In genomic region chr17:60086822-60087591, GRCh38 we compare ENCODE assay signal across 12 cellular contexts. TPM values are rescaled to one million over a fixed set of nuclear protein-coding genes. Genes with fewer than 3 reads are reported as not detected.
DNase-seq lines count a peak whose midpoint lies in the region; ATAC-seq, FAIRE-seq and TF ChIP-seq lines count a peak whose summit lies in the region.
"Had no signal": no experiment of that assay in that cellular context is flagged by ENCODE, and none has a peak within 500 bp of the region (broad histone marks: within the 10 kb centered on the region; RNA-seq: fewer than 3 reads in every experiment).

No MANE protein-coding gene starts in this region.

- TF ChIP-seq POLR2A in H1 (IDR thresholded peaks at IDR 0.05; ENCODE audit: control extremely low read depth in 1 of 2, low read depth in 2 of 2, low read length in 2 of 2) = no peak
- TF ChIP-seq POLR2A in gastroesophageal sphincter (IDR thresholded peaks at IDR 0.05) = no peak

- H3K36me3 Mint-ChIP-seq in nephron progenitor cell (ENCODE audit: low read depth) = no peaks in the 10 kb centered on the region
- H3K36me3 Mint-ChIP-seq in activated CD8-positive, alpha-beta T cell treated with anti-CD3 and anti-CD28 coated beads, Interleukin-2, amount 10 ng/mL, durations not matched to agents 7 days and 5 days (ENCODE audit: low read depth) = no peaks in the 10 kb centered on the region

- H4K5ac ChIP-seq in H1 (ENCODE audit: insufficient read length, low read depth, low read length) = no peak overlapping the region

- H2BK120ac ChIP-seq in H1 (replicated peaks; ENCODE audit: low read depth, low read length) = no peak overlapping the region

- H3K14ac ChIP-seq in H1 (ENCODE audit: insufficient read length) = no peak overlapping the region

- H3K23me2 ChIP-seq in H1 (ENCODE audit: low read depth, low read length) = no peaks in the 10 kb centered on the region; the same call in 1 of the 2 replicates

- no peak for TF ChIP-seq RAD21 in H1 (IDR thresholded peaks at IDR 0.05 in 1 of 2, conservative IDR thresholded peaks at IDR 0.05 in 1 of 2; ENCODE audit: low read depth in 2 of 2, low read length in 2 of 2)

- H3K27ac Mint-ChIP-seq in nephron progenitor cell = peak overlapping the region; percentile 21
- H3K27ac Mint-ChIP-seq in activated CD8-positive, alpha-beta T cell treated with anti-CD3 and anti-CD28 coated beads, Interleukin-2, amount 10 ng/mL, durations not matched to agents 7 days and 5 days = no peak overlapping the region

- peaks cover under 1% of the 10 kb centered on the region for H3K9me3 Mint-ChIP-seq in nephron progenitor cell
- no peaks in the 10 kb centered on the region for H3K9me3 Mint-ChIP-seq in activated CD8-positive, alpha-beta T cell treated with anti-CD3 and anti-CD28 coated beads, Interleukin-2, amount 10 ng/mL, durations not matched to agents 7 days and 5 days (ENCODE audit: insufficient read depth)

- H2BK15ac ChIP-seq in H1 (ENCODE audit: low read length) = no peak overlapping the region

- no peak overlapping the region for H3K23ac ChIP-seq in H1 (ENCODE audit: insufficient read length)

- no peak overlapping the region for H3K18ac ChIP-seq in H1 (ENCODE audit: extremely low read depth, low read length)

- no peaks in the 10 kb centered on the region for H3K27me3 Mint-ChIP-seq in nephron progenitor cell (ENCODE audit: low read depth, poor library complexity)
- peaks cover 21% of the 10 kb centered on the region for H3K27me3 Mint-ChIP-seq in activated CD8-positive, alpha-beta T cell treated with anti-CD3 and anti-CD28 coated beads, Interleukin-2, amount 10 ng/mL, durations not matched to agents 7 days and 5 days (ENCODE audit: low read depth)

- peak overlapping the region; percentile 2 for H3K4me3 Mint-ChIP-seq in nephron progenitor cell
- no peak overlapping the region for H3K4me3 Mint-ChIP-seq in activated CD8-positive, alpha-beta T cell treated with anti-CD3 and anti-CD28 coated beads, Interleukin-2, amount 10 ng/mL, durations not matched to agents 7 days and 5 days

- no peak for FAIRE-seq in H1 (lab: Jason Lieb, UNC)

- no peaks in the 10 kb centered on the region for H3K79me1 ChIP-seq in H1 (ENCODE audit: low read depth, low read length)

- DNase-seq in ELR (ENCODE audit: low read depth) (peak; percentile 76), NCI-H524 (lab: John Stamatoyannopoulos, UW) (peak; percentile 98 to 99), H1 (ENCODE audit: low read depth in 1 of 2, low spot score in 2 of 2) (peak in 1 of 2 experiments; percentile 1), nephron progenitor cell (no peak)
- no peak for DNase-seq in stimulated activated naive CD4-positive, alpha-beta T cell (lab: John Stamatoyannopoulos, UW)
- no peak for DNase-seq in activated CD8-positive, alpha-beta T cell treated with anti-CD3 and anti-CD28 coated beads, Interleukin-2, amount 10 ng/mL, durations not matched to agents 7 days and 5 days
- DNase-seq: activated CD8-positive, alpha-beta memory T cell treated with anti-CD3 and anti-CD28 coated beads for 24 hours; body of pancreas; hypothalamus; ovary had no signal

- H3K27ac ChIP-seq in H1 (ENCODE audit: low read depth, low read length) (no peak overlapping the region), gastroesophageal sphincter (no peak overlapping the region)
- H3K27ac ChIP-seq: body of pancreas, ovary had no signal

- no peak overlapping the region for H2AK5ac ChIP-seq in H1 (ENCODE audit: low read depth, low read length)

- H3K4me1 ChIP-seq in H1 (replicated peaks in 1 of 4; ENCODE audit: control insufficient read depth in 3 of 4, insufficient read depth in 4 of 4, low read length in 3 of 4) (peaks cover 0 to 4% (median 2%) of the 10 kb centered on the region in 4 experiments; a peak in 4 of 7 replicates), gastroesophageal sphincter (no peaks in the 10 kb centered on the region)

- peak overlapping the region in 1 of 2 experiments; percentile 15; a peak in 1 of 4 replicates for H3K4me2 ChIP-seq in H1 (ENCODE audit: insufficient read depth in 1 of 2, low read depth in 2 of 2, low read length in 2 of 2)

- no peak overlapping the region for H3K56ac ChIP-seq in H1 (replicated peaks; ENCODE audit: insufficient read length, low read depth, low read length)

- no peak overlapping the region for H3K4me3 ChIP-seq in H1 (ENCODE audit: extremely low read depth in 1 of 4, insufficient read depth in 2 of 4, low read depth in 3 of 4, low read length in 4 of 4)
- H3K4me3 ChIP-seq in gastroesophageal sphincter = no peak overlapping the region
- H3K4me3 ChIP-seq: body of pancreas, ovary had no signal

- H2BK20ac ChIP-seq in H1 (ENCODE audit: low read length) = no peak overlapping the region

- no peak overlapping the region for H4K8ac ChIP-seq in H1 (ENCODE audit: extremely low read depth, insufficient read depth, low read length)

- WGBS in H1 (ENCODE audit: extremely low coverage in 1 of 2, insufficient coverage in 1 of 2, insufficient read length in 1 of 2, insufficient replicate concordance in 2 of 2, low coverage in 1 of 2, low lambda C conversion rate in 2 of 2, missing lambda C conversion rate in 1 of 2), 2 experiments = 86% methylated on average over 6 of the region's 6 CpGs; no CpG with 5 or more reads in 1 of the 2 experiments
- WGBS in gastroesophageal sphincter (ENCODE audit: low coverage in 1 of 2), 2 donors = 50 to 63% methylated on average over 6 of the region's 6 CpGs

- 0 out of 4 replicates have a peak, but pooled peaks cover 0 to under 1% of the 10 kb centered on the region in 2 experiments for H3K9me3 ChIP-seq in H1 (ENCODE audit: insufficient read depth in 2 of 2, low read depth in 1 of 2, low read length in 1 of 2)
- no peaks in the 10 kb centered on the region for H3K9me3 ChIP-seq in gastroesophageal sphincter
- H3K9me3 ChIP-seq: body of pancreas, ovary had no signal

- no peak overlapping the region for H2AFZ ChIP-seq in H1 (ENCODE audit: low read length)

- TF ChIP-seq CTCF in H1 (IDR thresholded peaks at IDR 0.05; ENCODE audit: control extremely low read depth in 1 of 3, insufficient read depth in 1 of 3, low read depth in 1 of 3, low read length in 3 of 3) (no peak), nephron progenitor cell (IDR thresholded peaks at IDR 0.05) (no peak), gastroesophageal sphincter (IDR thresholded peaks at IDR 0.05) (no peak)

- no peak overlapping the region for H3K4ac ChIP-seq in H1 (replicated peaks; ENCODE audit: insufficient read length, low read depth, low read length)

- H3K36me3 ChIP-seq in H1 (ENCODE audit: control insufficient read depth in 2 of 4, insufficient read depth in 4 of 4, low read length in 3 of 4) (no peaks in the 10 kb centered on the region), gastroesophageal sphincter (no peaks in the 10 kb centered on the region)
- H3K36me3 ChIP-seq: ovary had no signal

- 0 out of 2 replicates have a peak overlapping the region, but pooled peaks have one; percentile 37 for H2BK5ac ChIP-seq in H1 (ENCODE audit: low read depth, low read length)

- no peaks in the 10 kb centered on the region for H4K20me1 ChIP-seq in H1 (replicated peaks in 1 of 2; ENCODE audit: control insufficient read depth in 1 of 2, insufficient read depth in 2 of 2, low read length in 2 of 2)

- POLR2A ChIA-PET in H1 (lab: Charles Lee; ENCODE audit: partially characterized antibody) = interaction anchor here (1.5 kb wide), 1 partner anchor 16 kb away, joined by 3 read pairs; no protein-coding TSS in a partner anchor
- POLR2A ChIA-PET in activated CD8-positive, alpha-beta T cell treated with anti-CD3 and anti-CD28 coated beads, Interleukin-2, amount 10 ng/mL, durations not matched to agents 7 days and 5 days (lab: Charles Lee) = no interaction called here

- peaks cover 35% of the 10 kb centered on the region for H3K4me1 Mint-ChIP-seq in nephron progenitor cell
- no peaks in the 10 kb centered on the region for H3K4me1 Mint-ChIP-seq in activated CD8-positive, alpha-beta T cell treated with anti-CD3 and anti-CD28 coated beads, Interleukin-2, amount 10 ng/mL, durations not matched to agents 7 days and 5 days (ENCODE audit: low read depth)

- H2BK12ac ChIP-seq in H1 (ENCODE audit: low read depth, low read length) = no peak overlapping the region

- no peak for ATAC-seq in activated CD8-positive, alpha-beta T cell treated with anti-CD3 and anti-CD28 coated beads, Interleukin-2, amount 10 ng/mL, durations not matched to agents 7 days and 5 days
- ATAC-seq in gastroesophageal sphincter (no peak), GM21423 (IDR thresholded peaks at IDR 0.05; ENCODE audit: unreplicated experiment) (no peak)
- ATAC-seq: body of pancreas had no signal

- no peaks in the 10 kb centered on the region for H3K79me2 ChIP-seq in H1 (ENCODE audit: control insufficient read depth in 1 of 2, insufficient read depth in 2 of 2, low read length in 2 of 2)

- no peak overlapping the region for H4K91ac ChIP-seq in H1 (replicated peaks; ENCODE audit: insufficient read length, low read length)

- TF ChIP-seq EP300 in H1 (IDR thresholded peaks at IDR 0.05; ENCODE audit: borderline replicate concordance in 1 of 2, low read depth in 2 of 2, low read length in 2 of 2) = no peak
- TF ChIP-seq EP300 in gastroesophageal sphincter (IDR thresholded peaks at IDR 0.05) = no peak

- CTCF ChIA-PET in H1 (lab: Charles Lee; ENCODE audit: partially characterized antibody) = no interaction called here
- CTCF ChIA-PET in activated CD8-positive, alpha-beta T cell treated with anti-CD3 and anti-CD28 coated beads, Interleukin-2, amount 10 ng/mL, durations not matched to agents 7 days and 5 days (lab: Charles Lee) = interaction anchor here (0.6 kb wide), 1 partner anchor 386 kb away, joined by 3 read pairs; no protein-coding TSS in a partner anchor

- H3K27me3 ChIP-seq in H1 (replicated peaks in 1 of 4; ENCODE audit: control insufficient read depth in 3 of 4, extremely low read depth in 1 of 4, insufficient read depth in 3 of 4, low read length in 3 of 4) = no peaks in the 10 kb centered on the region
- H3K27me3 ChIP-seq in gastroesophageal sphincter = no peaks in the 10 kb centered on the region
- H3K27me3 ChIP-seq: body of pancreas, ovary had no signal

- H3K9ac ChIP-seq in H1 (replicated peaks in 1 of 4; ENCODE audit: extremely low read depth in 1 of 4, low read depth in 3 of 4, low read length in 3 of 4) = no peak overlapping the region

TF ChIP-seq in H1, 55 proteins besides CTCF, POLR2A, EP300 and RAD21 (continues in another document):
- TF ChIP-seq POU5F1 (IDR thresholded peaks at IDR 0.05; ENCODE audit: low read depth, low read length) (no peak), JUND (IDR thresholded peaks at IDR 0.05; ENCODE audit: low read length) (no peak)

RNA-seq across cellular contexts. Expression of gene HEATR6, which starts 8.3 kb away (rescaled TPM):
- 19.1 and 20.9 TPM in 2 replicates for total RNA-seq in H1 (2021; fragmentation: NEBNext Ultra II Directional; extraction: Animal tissue kit (Norgen Biotek cat#: 25700))
- polyA plus RNA-seq in H1 (2011; rRNA removed) = 19.1 and 24.0 TPM in 2 replicates
- 16.1 TPM for polyA plus RNA-seq in H1 (2011; cell fraction: cytosol; rRNA removed)
- 26.2 TPM for polyA plus RNA-seq in H1 (2011; cell fraction: nucleus; rRNA removed)
- 13.3 to 18.7 TPM (median 15.0 TPM) in 4 replicates for polyA plus RNA-seq in H1 (2012, experiment 1 of 2)
- 2.4 TPM for polyA plus RNA-seq in H1 (2012, experiment 2 of 2)
- 11.3 TPM for polyA plus RNA-seq in H1 (2013, experiment 1 of 2)
- polyA plus RNA-seq in H1 (2013, experiment 2 of 2) = 9.8 TPM
- polyA minus RNA-seq in H1 (2011; rRNA and poly(A)+ RNA removed) = 42.6 and 49.4 TPM in 2 replicates
- 18.9 TPM for polyA minus RNA-seq in H1 (2011; cell fraction: cytosol; rRNA and poly(A)+ RNA removed)
- 41.2 TPM for polyA minus RNA-seq in H1 (2011; cell fraction: nucleus; rRNA and poly(A)+ RNA removed)
- total RNA-seq in activated CD8-positive, alpha-beta T cell treated with anti-CD3 and anti-CD28 coated beads, Interleukin-2, amount 10 ng/mL, durations not matched to agents 7 days and 5 days = 10 to 100 TPM; 18.3 to 20.1 TPM
- total RNA-seq in gastroesophageal sphincter = 10 to 100 TPM; 13.4 to 30.4 (median 18.4) TPM

Comparison
In these comparisons a context has a peak if more than half of its experiments do, and no peak if none do; other contexts are left out.
1. DNase-seq: peak in ELR (single experiment) and NCI-H524 (2 of 2); none in nephron progenitor cell (single experiment), stimulated activated naive CD4-positive, alpha-beta T cell (0 of 6) and activated CD8-positive, alpha-beta T cell treated with anti-CD3 and anti-CD28 coated beads, Interleukin-2, amount 10 ng/mL, durations not matched to agents 7 days and 5 days (single experiment).